Comparison of ENCODE assay signal across 9 cellular contexts in the genomic region with DNA sequence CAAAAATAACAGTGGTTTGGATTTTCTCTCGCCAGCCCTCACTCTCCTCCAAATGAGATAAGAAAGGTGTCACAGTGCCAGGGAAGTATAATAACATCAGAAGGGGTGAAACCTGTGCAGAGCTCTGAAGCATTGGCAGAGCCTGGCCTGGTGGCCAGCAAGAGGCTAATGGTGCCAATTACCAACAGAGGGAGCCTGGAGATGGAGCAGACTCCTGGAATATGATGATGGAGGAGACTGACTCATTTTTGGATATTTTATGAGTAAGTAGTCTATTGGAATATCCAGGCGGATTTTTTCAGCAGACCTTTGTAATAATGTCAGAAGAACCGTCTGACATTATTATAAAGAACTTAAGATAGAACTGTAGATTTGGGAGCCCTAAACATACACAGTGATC.
DNase-seq lines count a peak whose midpoint lies in the region; TF ChIP-seq lines count a peak whose summit lies in the region.
"Had no signal": no experiment of that assay in that cellular context is flagged by ENCODE, and none has a peak within 500 bp of the region (broad histone marks: within the 10 kb centered on the region; RNA-seq: fewer than 3 reads in every experiment).

No MANE protein-coding gene starts in this region.

- CTCF ChIA-PET in OCI-LY7 (lab: Charles Lee; ENCODE audit: unreplicated experiment) = no interaction called here

- no peaks in the 10 kb centered on the region for H4K20me1 ChIP-seq in OCI-LY7 (ENCODE audit: insufficient read depth, low read length)

- intact Hi-C loops in OCI-LY7 (cut with micrococcal nuclease; ENCODE audit: unreplicated experiment) = no loop called here
- intact Hi-C loops in activated CD4-positive, alpha-beta T cell treated with anti-CD3 and anti-CD28 coated beads, Interleukin-2, amount 10 ng/mL, durations not matched to agents 24 days and 14 days (cut with micrococcal nuclease) = no loop called here

- no peak overlapping the region for H3K4me3 ChIP-seq in OCI-LY7 (ENCODE audit: low read depth, low read length, poor library complexity, severe bottlenecking)
- H3K4me3 ChIP-seq: gastrocnemius medialis had no signal

- H3K4me1 Mint-ChIP-seq in endothelial cell (ENCODE audit: unreplicated experiment) = peaks cover 6% of the 10 kb centered on the region
- H3K4me1 Mint-ChIP-seq in activated CD4-positive, alpha-beta T cell treated with anti-CD3 and anti-CD28 coated beads, Interleukin-2, amount 10 ng/mL, durations not matched to agents 24 days and 14 days = no peaks in the 10 kb centered on the region

- no peaks in the 10 kb centered on the region for H3K36me3 Mint-ChIP-seq in endothelial cell (ENCODE audit: low read depth, unreplicated experiment)
- H3K36me3 Mint-ChIP-seq in activated CD4-positive, alpha-beta T cell treated with anti-CD3 and anti-CD28 coated beads, Interleukin-2, amount 10 ng/mL, durations not matched to agents 24 days and 14 days (ENCODE audit: low read depth) = no peaks in the 10 kb centered on the region

- no peak overlapping the region for H3K4me3 Mint-ChIP-seq in endothelial cell (ENCODE audit: unreplicated experiment)
- H3K4me3 Mint-ChIP-seq in activated CD4-positive, alpha-beta T cell treated with anti-CD3 and anti-CD28 coated beads, Interleukin-2, amount 10 ng/mL, durations not matched to agents 24 days and 14 days = no peak overlapping the region

- DNase-seq in GM04503 (ENCODE audit: low read depth) (peak; percentile 45), OCI-LY7 (ENCODE audit: low spot score) (peak; percentile 4), fibroblast of gingiva (ENCODE audit: low read depth) (peak; percentile 72), pons (ENCODE audit: low spot score) (peak; percentile 55), endothelial cell (ENCODE audit: low spot score) (no peak)
- DNase-seq in stimulated activated CD4-positive, alpha-beta T cell treated with anti-CD3 and anti-CD28 coated beads, Interleukin-12 subunit alpha, Interleukin-12 subunit beta, amount 100 ng/mL, for 4 hours = no peak
- no peak for DNase-seq in stimulated activated CD4-positive, alpha-beta T cell treated with anti-CD3 and anti-CD28 coated beads, Interleukin-1b, Interleukin-23, amount 100 ng/mL, for 48 hours
- DNase-seq in activated CD4-positive, alpha-beta T cell treated with anti-CD3 and anti-CD28 coated beads, Interleukin-2, amount 10 ng/mL, durations not matched to agents 24 days and 14 days = no peak

- H3K9me3 Mint-ChIP-seq in endothelial cell (ENCODE audit: unreplicated experiment) = no peaks in the 10 kb centered on the region
- H3K9me3 Mint-ChIP-seq in activated CD4-positive, alpha-beta T cell treated with anti-CD3 and anti-CD28 coated beads, Interleukin-2, amount 10 ng/mL, durations not matched to agents 24 days and 14 days = no peaks in the 10 kb centered on the region

- H3K27ac ChIP-seq in OCI-LY7 (ENCODE audit: low read depth, low read length, poor library complexity, severe bottlenecking) = no peak overlapping the region
- H3K27ac ChIP-seq: gastrocnemius medialis had no signal

- no peaks in the 10 kb centered on the region for H3K27me3 Mint-ChIP-seq in endothelial cell (ENCODE audit: unreplicated experiment)
- no peaks in the 10 kb centered on the region for H3K27me3 Mint-ChIP-seq in activated CD4-positive, alpha-beta T cell treated with anti-CD3 and anti-CD28 coated beads, Interleukin-2, amount 10 ng/mL, durations not matched to agents 24 days and 14 days

- H3K79me2 ChIP-seq in OCI-LY7 (ENCODE audit: insufficient read depth, low read depth, low read length) = no peaks in the 10 kb centered on the region

- TF ChIP-seq CTCF in OCI-LY7 (conservative IDR thresholded peaks at IDR 0.05; ENCODE audit: low read length) (peak; percentile 34; the same call in 1 of the 2 replicates), endothelial cell (IDR thresholded peaks at IDR 0.05; ENCODE audit: unreplicated experiment) (no peak)

- no peaks in the 10 kb centered on the region for H3K9me2 ChIP-seq in OCI-LY7 (ENCODE audit: insufficient read depth, low read length)

- no peaks in the 10 kb centered on the region for H3K4me1 ChIP-seq in OCI-LY7 (ENCODE audit: insufficient read depth, low read length, poor library complexity, severe bottlenecking)

- no peak overlapping the region for H3K27ac Mint-ChIP-seq in endothelial cell (ENCODE audit: unreplicated experiment)
- H3K27ac Mint-ChIP-seq in activated CD4-positive, alpha-beta T cell treated with anti-CD3 and anti-CD28 coated beads, Interleukin-2, amount 10 ng/mL, durations not matched to agents 24 days and 14 days = no peak overlapping the region

- no peaks in the 10 kb centered on the region for H3K36me3 ChIP-seq in OCI-LY7 (ENCODE audit: insufficient read depth, low read length)
- H3K36me3 ChIP-seq: gastrocnemius medialis had no signal

- POLR2A ChIA-PET in OCI-LY7 (lab: Charles Lee) = no interaction called here

- no TSS peak for BruUV-seq in OCI-LY7 (replicated peaks; lab: Mats Ljungman, UMichigan)

- no peak overlapping the region for H3K4me2 ChIP-seq in OCI-LY7 (ENCODE audit: low read length)

- H2AFZ ChIP-seq in OCI-LY7 (ENCODE audit: low read length) = no peak overlapping the region

- no peaks in the 10 kb centered on the region for H3K9me3 ChIP-seq in OCI-LY7 (ENCODE audit: low read length)
- H3K9me3 ChIP-seq: gastrocnemius medialis had no signal

Comparison
In these comparisons a context has a peak if more than half of its experiments do, and no peak if none do; other contexts are left out.
1. DNase-seq: peak in GM04503 (single experiment), OCI-LY7 (single experiment), fibroblast of gingiva (single experiment) and pons (single experiment); none in stimulated activated CD4-positive, alpha-beta T cell treated with anti-CD3 and anti-CD28 coated beads, Interleukin-12 subunit alpha, Interleukin-12 subunit beta, amount 100 ng/mL, for 4 hours (single experiment), stimulated activated CD4-positive, alpha-beta T cell treated with anti-CD3 and anti-CD28 coated beads, Interleukin-1b, Interleukin-23, amount 100 ng/mL, for 48 hours (single experiment), endothelial cell (single experiment) and activated CD4-positive, alpha-beta T cell treated with anti-CD3 and anti-CD28 coated beads, Interleukin-2, amount 10 ng/mL, durations not matched to agents 24 days and 14 days (single experiment).